Comparison of ENCODE assay signal across 30 cellular contexts in the genomic region with DNA sequence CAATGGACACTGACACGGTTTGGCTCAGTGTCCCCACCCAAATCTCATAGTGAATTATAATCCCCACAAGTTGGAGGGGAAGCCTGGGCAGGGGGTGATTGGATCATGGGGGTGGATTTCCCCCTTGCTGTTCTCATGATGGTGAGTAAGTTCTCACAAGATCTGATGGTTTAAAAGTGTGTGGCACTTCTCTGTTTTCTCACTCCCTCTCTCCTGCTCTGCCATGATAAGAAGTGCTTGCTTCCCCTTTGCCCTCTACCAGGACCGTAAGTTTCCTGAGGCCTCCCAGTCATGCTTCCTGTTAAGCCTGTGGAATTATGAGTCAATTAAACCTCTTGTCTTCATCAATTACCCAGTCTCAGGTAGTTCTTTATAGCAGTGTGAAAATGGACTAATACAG.
"Had no signal": no experiment of that assay in that cellular context is flagged by ENCODE, and none has a peak within 500 bp of the region (broad histone marks: within the 10 kb centered on the region; RNA-seq: fewer than 3 reads in every experiment).

No MANE protein-coding gene starts in this region.

- H3K27ac Mint-ChIP-seq: activated CD4-positive, alpha-beta T cell treated with anti-CD3 and anti-CD28 coated beads for 36 hours; activated CD4-positive, alpha-beta T cell treated with anti-CD3 and anti-CD28 coated beads, Interleukin-2, amount 10 ng/mL, durations not matched to agents 7 days and 5 days; activated CD8-positive, alpha-beta T cell treated with anti-CD3 and anti-CD28 coated beads, Interleukin-2, amount 10 ng/mL, durations not matched to agents 7 days and 5 days; activated naive CD8-positive, alpha-beta T cell treated with anti-CD3 and anti-CD28 coated beads, Interleukin-2, amount 10 ng/mL, durations not matched to agents 7 days and 5 days; activated T-cell treated with anti-CD3 and anti-CD28 coated beads, Interleukin-2, amount 50 U/mL, for 24 hours; activated T-helper 2 cell treated with anti-CD3 and anti-CD28 coated beads, Interferon-gamma antibody, Interleukin-2, Interleukin-4, amounts not matched to agents 10 μg/mL and 5 μg/mL and 100 μg/mL, durations not matched to agents 14 hours and 24 hours and 36 hours; WTC11 had no signal

- H3K4me1 Mint-ChIP-seq: activated CD4-positive, alpha-beta T cell treated with anti-CD3 and anti-CD28 coated beads for 36 hours; activated CD4-positive, alpha-beta T cell treated with anti-CD3 and anti-CD28 coated beads, Interleukin-2, amount 10 ng/mL, durations not matched to agents 7 days and 5 days; activated naive CD4-positive, alpha-beta T cell treated with anti-CD3 and anti-CD28 coated beads, Interleukin-2, amount 50 U/mL, for 24 hours; activated naive CD8-positive, alpha-beta T cell treated with anti-CD3 and anti-CD28 coated beads, Interleukin-2, amount 10 ng/mL, durations not matched to agents 7 days and 5 days; central memory CD8-positive, alpha-beta T cell; WTC11 had no signal

- H3K36me3 Mint-ChIP-seq: activated naive CD8-positive, alpha-beta T cell treated with anti-CD3 and anti-CD28 coated beads, Interleukin-2, amount 10 ng/mL, durations not matched to agents 7 days and 5 days had no signal

- H3K4me3 Mint-ChIP-seq: activated CD4-positive, alpha-beta T cell treated with anti-CD3 and anti-CD28 coated beads for 36 hours; activated CD4-positive, alpha-beta T cell treated with anti-CD3 and anti-CD28 coated beads, Interleukin-2, amount 10 ng/mL, durations not matched to agents 7 days and 5 days; activated CD8-positive, alpha-beta T cell treated with anti-CD3 and anti-CD28 coated beads, Interleukin-2, amount 10 ng/mL, durations not matched to agents 7 days and 5 days; activated naive CD4-positive, alpha-beta T cell treated with anti-CD3 and anti-CD28 coated beads, Interleukin-2, amount 50 U/mL, for 24 hours; activated naive CD8-positive, alpha-beta T cell treated with anti-CD3 and anti-CD28 coated beads, Interleukin-2, amount 10 ng/mL, durations not matched to agents 7 days and 5 days; activated T-cell treated with anti-CD3 and anti-CD28 coated beads, Interleukin-2, amount 50 U/mL, for 24 hours; central memory CD8-positive, alpha-beta T cell; WTC11 had no signal

- DNase-seq: activated CD4-positive, alpha-beta T cell treated with anti-CD3 and anti-CD28 coated beads for 36 hours; activated CD4-positive, alpha-beta T cell treated with anti-CD3 and anti-CD28 coated beads, Interleukin-2, amount 10 ng/mL, durations not matched to agents 7 days and 5 days; activated CD4-positive, alpha-beta T cell treated with anti-CD3 and anti-CD28 coated beads, Interleukin-2, amount 50 U/mL, for 48 hours; activated CD8-positive, alpha-beta T cell treated with anti-CD3 and anti-CD28 coated beads, Interleukin-2, amount 10 ng/mL, durations not matched to agents 7 days and 5 days; activated gamma-delta T cell; activated naive CD4-positive, alpha-beta T cell treated with Interleukin-2 at 50 U/mL for 16 hours; activated naive CD8-positive, alpha-beta T cell treated with anti-CD3 and anti-CD28 coated beads, Interleukin-2, amount 10 ng/mL, durations not matched to agents 7 days and 5 days; activated T-cell treated with anti-CD3 and anti-CD28 coated beads, Interleukin-2, amount 50 U/mL, for 24 hours; amygdala; Kasumi-1; KG1; MG63; NCI-H1048; NCI-H1105 treated with DMSO at 0.1 percent for 48 hours; NCI-H1436; NCI-H1694; NCI-H1930; NCI-H2081 treated with DMSO at 0.1 percent for 48 hours; NCI-H345; NCI-H524 treated with DMSO at 0.1 percent for 48 hours; NCI-H748 treated with DMSO at 0.1 percent for 48 hours; NK-92 treated with Interleukin-12 subunit alpha and Interleukin-12 subunit beta, amount 100 ng/mL, for 24 hours; PC-9; SIG-M5; SW 1271; T1000 had no signal
